ENCODE assay signal across 17 cellular contexts in the genomic region with DNA sequence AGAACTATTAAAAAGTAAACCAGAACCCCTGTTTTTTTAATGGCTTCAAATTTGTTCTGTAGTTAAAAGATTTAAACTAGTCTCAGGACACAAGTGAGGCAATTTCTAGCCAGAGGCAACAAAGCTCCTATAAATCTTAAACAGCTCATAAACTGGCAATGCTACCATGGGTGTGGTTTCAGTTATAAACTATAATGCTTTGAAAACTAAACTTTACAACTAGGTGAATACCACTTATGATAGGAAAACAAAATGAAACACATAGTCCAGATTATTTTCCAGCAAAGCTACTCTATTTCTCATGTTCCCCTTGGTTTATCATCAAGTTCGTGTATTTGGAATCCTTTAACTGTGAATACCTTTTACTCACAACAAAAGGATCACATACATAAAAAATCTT.
DNase-seq lines count a peak whose midpoint lies in the region; ATAC-seq lines count a peak whose summit lies in the region.
"Had no signal": no experiment of that assay in that cellular context is flagged by ENCODE, and none has a peak within 500 bp of the region (broad histone marks: within the 10 kb centered on the region; RNA-seq: fewer than 3 reads in every experiment).

No MANE protein-coding gene starts in this region.

- H3K36me3 Mint-ChIP-seq in activated T-helper 2 cell treated with anti-CD3 and anti-CD28 coated beads, Interferon-gamma antibody, Interleukin-2, Interleukin-4, amounts not matched to agents 10 μg/mL and 5 μg/mL and 100 μg/mL, durations not matched to agents 14 hours and 24 hours and 36 hours (ENCODE audit: low read depth), result no peaks in the 10 kb centered on the region

- H3K27ac Mint-ChIP-seq in activated T-helper 2 cell treated with anti-CD3 and anti-CD28 coated beads, Interferon-gamma antibody, Interleukin-2, Interleukin-4, amounts not matched to agents 10 μg/mL and 5 μg/mL and 100 μg/mL, durations not matched to agents 14 hours and 24 hours and 36 hours, result no peak overlapping the region

- ATAC-seq in GM19324 (IDR thresholded peaks at IDR 0.05; ENCODE audit: low FRiP score, unreplicated experiment), result no peak
- ATAC-seq in HG03039 (IDR thresholded peaks at IDR 0.05; ENCODE audit: unreplicated experiment), result no peak

- H3K4me1 Mint-ChIP-seq in activated T-helper 2 cell treated with anti-CD3 and anti-CD28 coated beads, Interferon-gamma antibody, Interleukin-2, Interleukin-4, amounts not matched to agents 10 μg/mL and 5 μg/mL and 100 μg/mL, durations not matched to agents 14 hours and 24 hours and 36 hours (ENCODE audit: low read depth), result no peaks in the 10 kb centered on the region

- DNase-seq in A172 (ENCODE audit: low spot score) (peak; percentile 6), M059J (ENCODE audit: low read depth) (peak; percentile 91), NCI-H2029 (lab: John Stamatoyannopoulos, UW) (no peak)
- no peak for DNase-seq in activated T-helper 2 cell treated with anti-CD3 and anti-CD28 coated beads, Interferon-gamma antibody, Interleukin-2, Interleukin-4, amounts not matched to agents 10 μg/mL and 5 μg/mL and 100 μg/mL, durations not matched to agents 14 hours and 24 hours and 36 hours (ENCODE audit: low spot score)
- DNase-seq: activated CD8-positive, alpha-beta memory T cell treated with anti-CD3 and anti-CD28 coated beads, Interleukin-2, amount 50 U/mL, for 4 hours; activated gamma-delta T cell treated with Interleukin-2 at 50 U/mL for 16 hours; dermis blood vessel endothelial cell; H7; NCI-H1694; NCI-H446 treated with DMSO at 0.1 percent for 48 hours; posterior cingulate gyrus; stomach; T1000 had no signal

- H3K9ac ChIP-seq in duodenal mucosa (ENCODE audit: low read depth in 1 of 2, low read length in 2 of 2) (peak overlapping the region in 1 of 2 donors; percentile 7), muscle layer of colon (ENCODE audit: low read length) (no peak overlapping the region)

- H3K27ac ChIP-seq in duodenal mucosa (ENCODE audit: low read depth, low read length) (peak overlapping the region; percentile 62), muscle layer of colon (ENCODE audit: low read depth, low read length) (peak overlapping the region; percentile 67)
- H3K27ac ChIP-seq: stomach had no signal

- intact Hi-C loops in activated T-helper 2 cell treated with anti-CD3 and anti-CD28 coated beads, Interferon-gamma antibody, Interleukin-2, Interleukin-4, amounts not matched to agents 10 μg/mL and 5 μg/mL and 100 μg/mL, durations not matched to agents 14 hours and 24 hours and 36 hours (cut with micrococcal nuclease), result no loop called here

- H3K9me3 ChIP-seq in duodenal mucosa (ENCODE audit: control insufficient read depth in 1 of 2, low read length in 2 of 2) (no peaks in the 10 kb centered on the region), muscle layer of colon (ENCODE audit: low read length) (no peaks in the 10 kb centered on the region)
- H3K9me3 ChIP-seq: stomach had no signal

- no peak overlapping the region for H3K4me3 Mint-ChIP-seq in activated T-helper 2 cell treated with anti-CD3 and anti-CD28 coated beads, Interferon-gamma antibody, Interleukin-2, Interleukin-4, amounts not matched to agents 10 μg/mL and 5 μg/mL and 100 μg/mL, durations not matched to agents 14 hours and 24 hours and 36 hours (ENCODE audit: low read depth)

- H3K9me3 Mint-ChIP-seq in activated T-helper 2 cell treated with anti-CD3 and anti-CD28 coated beads, Interferon-gamma antibody, Interleukin-2, Interleukin-4, amounts not matched to agents 10 μg/mL and 5 μg/mL and 100 μg/mL, durations not matched to agents 14 hours and 24 hours and 36 hours, result no peaks in the 10 kb centered on the region

- no peaks in the 10 kb centered on the region for H3K27me3 Mint-ChIP-seq in activated T-helper 2 cell treated with anti-CD3 and anti-CD28 coated beads, Interferon-gamma antibody, Interleukin-2, Interleukin-4, amounts not matched to agents 10 μg/mL and 5 μg/mL and 100 μg/mL, durations not matched to agents 14 hours and 24 hours and 36 hours (ENCODE audit: low read depth)

- H3K4me1 ChIP-seq in duodenal mucosa (ENCODE audit: control insufficient read depth in 1 of 2, insufficient read depth in 2 of 2, low read length in 2 of 2), result peaks cover 13 to 27% of the 10 kb centered on the region in 2 donors
- peaks cover 35% of the 10 kb centered on the region for H3K4me1 ChIP-seq in muscle layer of colon (ENCODE audit: insufficient read depth, low read length)

- H3K36me3 ChIP-seq in duodenal mucosa (ENCODE audit: control insufficient read depth in 1 of 2, insufficient read depth in 2 of 2, low read length in 2 of 2), result no peaks in the 10 kb centered on the region
- no peaks in the 10 kb centered on the region for H3K36me3 ChIP-seq in muscle layer of colon (ENCODE audit: insufficient read depth, low read length)
- H3K36me3 ChIP-seq: stomach had no signal

- H3K27me3 ChIP-seq in duodenal mucosa (ENCODE audit: control insufficient read depth in 1 of 2, insufficient read depth in 2 of 2, low read length in 2 of 2) (no peaks in the 10 kb centered on the region), muscle layer of colon (ENCODE audit: control insufficient read depth in 1 of 2, insufficient read depth in 2 of 2, low read length in 2 of 2) (no peaks in the 10 kb centered on the region)
- H3K27me3 ChIP-seq: stomach had no signal

- H3K4me3 ChIP-seq in duodenal mucosa (ENCODE audit: low read depth in 1 of 2, low read length in 2 of 2), result peak overlapping the region; percentile 15 to 29
- no peak overlapping the region for H3K4me3 ChIP-seq in muscle layer of colon (ENCODE audit: low read depth in 1 of 2, low read length in 2 of 2)
- H3K4me3 ChIP-seq: stomach had no signal

Comparison
In these comparisons a context has a peak if more than half of its experiments do, and no peak if none do; other contexts are left out.
1. DNase-seq: peak in A172 (single experiment) and M059J (single experiment); none in activated T-helper 2 cell treated with anti-CD3 and anti-CD28 coated beads, Interferon-gamma antibody, Interleukin-2, Interleukin-4, amounts not matched to agents 10 μg/mL and 5 μg/mL and 100 μg/mL, durations not matched to agents 14 hours and 24 hours and 36 hours (single experiment) and NCI-H2029 (single experiment).
2. H3K4me3 ChIP-seq: peak in duodenal mucosa (2 of 2); none in muscle layer of colon (0 of 2).